In the genomic region with DNA sequence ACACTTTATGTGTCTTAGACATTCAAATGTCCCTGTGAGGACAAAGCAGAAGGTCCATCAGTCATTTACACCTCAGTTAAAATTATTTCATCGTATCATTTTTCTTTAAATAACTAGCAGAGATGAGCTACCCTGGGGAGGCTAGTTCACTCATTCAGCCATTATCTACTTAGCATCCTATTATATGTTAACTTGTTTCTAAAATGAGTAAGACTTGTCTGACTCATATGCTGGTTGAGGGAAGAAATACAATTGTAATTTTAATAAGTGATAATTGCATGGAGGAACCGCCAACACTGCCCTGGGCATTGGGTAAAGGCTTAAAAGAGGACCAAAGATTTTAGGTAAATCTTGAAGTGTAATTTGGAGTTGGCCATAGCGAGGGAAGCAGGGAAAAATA, we compare ENCODE assay signal across 23 cellular contexts. TPM values are rescaled to one million over a fixed set of nuclear protein-coding genes. Genes with fewer than 3 reads are reported as not detected.
DNase-seq lines count a peak whose midpoint lies in the region; ATAC-seq, FAIRE-seq and TF ChIP-seq lines count a peak whose summit lies in the region.
"Had no signal": no experiment of that assay in that cellular context is flagged by ENCODE, and none has a peak within 500 bp of the region (broad histone marks: within the 10 kb centered on the region; RNA-seq: fewer than 3 reads in every experiment).

No MANE protein-coding gene starts in this region.

- H3K27me3 Mint-ChIP-seq in endodermal cell (ENCODE audit: insufficient read depth): peaks cover 25% of the 10 kb centered on the region

- no peaks in the 10 kb centered on the region for H3K9me3 ChIP-seq in GM12878 (replicated peaks; ENCODE audit: control insufficient read depth, insufficient read depth, low read length)
- no peaks in the 10 kb centered on the region for H3K9me3 ChIP-seq in endodermal cell (ENCODE audit: control insufficient read depth, low read length)
- H3K9me3 ChIP-seq: psoas muscle, SJCRH30 had no signal

- SMC1A ChIA-PET in GM12878 (lab: Charles Lee; ENCODE audit: uncharacterized antibody, unreplicated experiment): no interaction called here

- in situ Hi-C loops in GM12878 (cut with MboI): no loop called here

- H3K36me3 ChIP-seq in ACC112 (ENCODE audit: insufficient read depth, low read length) (no peaks in the 10 kb centered on the region), GM12878 (ENCODE audit: control insufficient read depth in 2 of 2, insufficient read depth in 2 of 2, low read length in 1 of 2) (no peaks in the 10 kb centered on the region), endodermal cell (ENCODE audit: control insufficient read depth, insufficient read depth, low read length) (no peaks in the 10 kb centered on the region)
- H3K36me3 ChIP-seq: cardiac muscle cell, SJCRH30 had no signal

- H3K9ac ChIP-seq in GM12878 (ENCODE audit: control insufficient read depth, insufficient read depth, low read length): no peak overlapping the region
- no peak overlapping the region for H3K9ac ChIP-seq in endodermal cell (ENCODE audit: extremely low read depth, low read length, poor library complexity, severe bottlenecking)

- TF ChIP-seq CTCF in GM12878 (IDR thresholded peaks at IDR 0.05 in 2 of 3, conservative IDR thresholded peaks at IDR 0.05 in 1 of 3; ENCODE audit: control insufficient read depth in 2 of 3, extremely low read depth in 1 of 3, insufficient read depth in 1 of 3, low read depth in 3 of 3, low read length in 3 of 3): no peak
- TF ChIP-seq CTCF in endodermal cell (conservative IDR thresholded peaks at IDR 0.05): no peak

- no peaks in the 10 kb centered on the region for H3K27me3 ChIP-seq in ACC112 (ENCODE audit: insufficient read depth, low read length)
- no peaks in the 10 kb centered on the region; a peak in 1 of 4 replicates for H3K27me3 ChIP-seq in GM12878 (replicated peaks in 1 of 2; ENCODE audit: control insufficient read depth in 2 of 2, insufficient read depth in 2 of 2, low read length in 1 of 2)
- no peaks in the 10 kb centered on the region for H3K27me3 ChIP-seq in endodermal cell (ENCODE audit: control insufficient read depth, insufficient read depth, low read length, poor library complexity, severe bottlenecking)
- H3K27me3 ChIP-seq: cardiac muscle cell, SJCRH30 had no signal

- no peak overlapping the region for H3K27ac Mint-ChIP-seq in endodermal cell
- H3K27ac Mint-ChIP-seq: activated naive CD8-positive, alpha-beta T cell; naive thymus-derived CD8-positive, alpha-beta T cell had no signal

- TF ChIP-seq EP300 in GM12878 (IDR thresholded peaks at IDR 0.05; ENCODE audit: borderline replicate concordance in 1 of 2, control insufficient read depth in 1 of 2, low read depth in 2 of 2, low read length in 2 of 2): no peak

- no peaks in the 10 kb centered on the region for H3K36me3 Mint-ChIP-seq in endodermal cell (ENCODE audit: low read depth)
- H3K36me3 Mint-ChIP-seq: activated naive CD8-positive, alpha-beta T cell; naive thymus-derived CD8-positive, alpha-beta T cell had no signal

- peak; percentile 70 for ATAC-seq in GM18520 (IDR thresholded peaks at IDR 0.05; ENCODE audit: unreplicated experiment)
- ATAC-seq in HG03378 (IDR thresholded peaks at IDR 0.05; ENCODE audit: unreplicated experiment): peak; percentile 74
- ATAC-seq in GM12878: peak; percentile 59
- ATAC-seq in GM18868 (IDR thresholded peaks at IDR 0.05; ENCODE audit: unreplicated experiment): no peak
- ATAC-seq: naive thymus-derived CD8-positive, alpha-beta T cell; psoas muscle had no signal

- intact Hi-C loops in GM12878 (cut with micrococcal nuclease; ENCODE audit: unreplicated experiment): no loop called here

- RAD21 ChIA-PET in GM12878 (lab: Charles Lee; ENCODE audit: unreplicated experiment): no interaction called here

- CTCF ChIA-PET in GM12878 (lab: Yijun Ruan, JAX): no interaction called here

- H3K4me3 Mint-ChIP-seq in endodermal cell: no peak overlapping the region
- H3K4me3 Mint-ChIP-seq: activated naive CD8-positive, alpha-beta T cell; naive thymus-derived CD8-positive, alpha-beta T cell had no signal

- no peak for FAIRE-seq in GM12878 (lab: Jason Lieb, UNC)
- FAIRE-seq: H1 had no signal

- no peaks in the 10 kb centered on the region for H3K9me3 Mint-ChIP-seq in endodermal cell
- H3K9me3 Mint-ChIP-seq: naive thymus-derived CD8-positive, alpha-beta T cell had no signal

- H3K4me3 ChIP-seq in ACC112 (ENCODE audit: low read depth, low read length): no peak overlapping the region
- H3K4me3 ChIP-seq in GM12878: no peak overlapping the region
- no peak overlapping the region for H3K4me3 ChIP-seq in endodermal cell (ENCODE audit: low read length)
- H3K4me3 ChIP-seq: cardiac muscle cell, lung, psoas muscle, SJCRH30 had no signal

- no peak overlapping the region for H3K27ac ChIP-seq in ACC112 (ENCODE audit: low read depth, low read length)
- H3K27ac ChIP-seq in GM12878 (ENCODE audit: control insufficient read depth, insufficient read depth): no peak overlapping the region
- H3K27ac ChIP-seq in endodermal cell (ENCODE audit: low read depth, low read length): no peak overlapping the region
- H3K27ac ChIP-seq: cardiac muscle cell, HL-60, psoas muscle, SJCRH30 had no signal

- no peak for TF ChIP-seq POLR2A in GM12878 (IDR thresholded peaks at IDR 0.05; ENCODE audit: low read depth, low read length)

- no TSS peak for BruUV-seq in GM12878 (replicated peaks; lab: Mats Ljungman, UMichigan)

- H2AFZ ChIP-seq in ACC112 (ENCODE audit: low read length, unreplicated experiment) (peak overlapping the region; percentile 7), GM12878 (ENCODE audit: control insufficient read depth, low read depth, low read length) (no peak overlapping the region)

- TF ChIP-seq RAD21 in GM12878 (IDR thresholded peaks at IDR 0.05; ENCODE audit: insufficient read depth, low read depth, low read length): no peak

- WGBS in GM12878 (ENCODE audit: insufficient coverage, insufficient replicate concordance, low lambda C conversion rate, missing lambda C conversion rate): 9% methylated on average over 3 of the region's 3 CpGs
- 94 to 98% methylated on average over 3 of the region's 3 CpGs for WGBS in endodermal cell (ENCODE audit: insufficient coverage in 1 of 2, insufficient read length in 1 of 2), 2 experiments

- POLR2A ChIA-PET in GM12878 (lab: Charles Lee): no interaction called here

- peaks cover 8% of the 10 kb centered on the region for H3K4me1 ChIP-seq in ACC112 (ENCODE audit: control insufficient read depth, insufficient read depth, low read length, unreplicated experiment)
- no peaks in the 10 kb centered on the region for H3K4me1 ChIP-seq in GM12878 (ENCODE audit: control insufficient read depth, insufficient read depth, low read length)
- H3K4me1 ChIP-seq in endodermal cell (ENCODE audit: control insufficient read depth, insufficient read depth, low read length): no peaks in the 10 kb centered on the region
- H3K4me1 ChIP-seq: psoas muscle, SJCRH30 had no signal

- no peak for DNase-seq in GM12878 (ENCODE audit: low read depth, low spot score)
- no peak for DNase-seq in stimulated activated CD4-positive, alpha-beta T cell treated with anti-CD3 and anti-CD28 coated beads, Interleukin-4, amount 100 ng/mL, for 24 hours
- DNase-seq in endodermal cell: no peak
- no peak for DNase-seq in GOT3 (lab: John Stamatoyannopoulos, UW)
- DNase-seq: activated CD4-positive, alpha-beta T cell treated with anti-CD3 and anti-CD28 coated beads for 48 hours; activated T-cell treated with anti-CD3 and anti-CD28 coated beads for 4 hours; COR-L47; effector CD8-positive, alpha-beta T cell; foreskin melanocyte; KG1; naive thymus-derived CD8-positive, alpha-beta T cell; psoas muscle; SJCRH30; stimulated activated CD4-positive, alpha-beta T cell treated with anti-CD3 and anti-CD28 coated beads, Interleukin-12 subunit alpha, Interleukin-12 subunit beta, amount 100 ng/mL, for 4 hours had no signal

- H4K20me1 ChIP-seq in GM12878 (ENCODE audit: control insufficient read depth, insufficient read depth): no peaks in the 10 kb centered on the region

- H3K79me2 ChIP-seq in ACC112 (ENCODE audit: control insufficient read depth, insufficient read depth, low read length, unreplicated experiment) (no peaks in the 10 kb centered on the region), GM12878 (ENCODE audit: control insufficient read depth, insufficient read depth, low read length) (no peaks in the 10 kb centered on the region)

- H3K4me1 Mint-ChIP-seq in endodermal cell: peaks cover 5% of the 10 kb centered on the region

- no peak overlapping the region for H3K4me2 ChIP-seq in GM12878 (ENCODE audit: control insufficient read depth, insufficient read depth)

TF ChIP-seq in GM12878, 131 proteins besides CTCF, POLR2A, EP300 and RAD21:
- TF ChIP-seq ZNF384 (IDR thresholded peaks at IDR 0.05; ENCODE audit: borderline replicate concordance, low read depth, low read length): no peak
- TF ChIP-seq CHD2 (IDR thresholded peaks at IDR 0.05; ENCODE audit: borderline replicate concordance, low read depth, low read length): no peak
- TF ChIP-seq ATF7 (IDR thresholded peaks at IDR 0.05; ENCODE audit: low read depth): no peak
- no peak for TF ChIP-seq ESRRA (IDR thresholded peaks at IDR 0.05; ENCODE audit: low read length)

RNA-seq across cellular contexts. Expression of a gene that starts 12.4 kb away (rescaled TPM):
- 4.9 and 5.0 TPM in 2 replicates for total RNA-seq in GM12878 (2013; cell fraction: nucleolus; rRNA removed)
- 0.44 and 0.62 TPM in 2 replicates for total RNA-seq in GM12878 (2014; rRNA removed)
- total RNA-seq in GM12878 (2014; rRNA removed; fragmentation: Illumina TruSeq; extraction: Trizol): 1.0 and 1.4 TPM in 2 replicates
- 0.85 and 1.0 TPM in 2 replicates for total RNA-seq in GM12878 (2021)
- polyA plus RNA-seq in GM12878 (2011; ENCODE audit: low read depth): 0.12 TPM
- polyA plus RNA-seq in GM12878 (2011; rRNA removed): 1.4 and 1.9 TPM in 2 replicates
- 1.7 and 1.9 TPM in 2 replicates for polyA plus RNA-seq in GM12878 (2011; cell fraction: cytosol; rRNA removed)
- polyA plus RNA-seq in GM12878 (2011; cell fraction: nucleus; rRNA removed): 1.7 and 2.1 TPM in 2 replicates
- polyA plus RNA-seq in GM12878 (2012): 0.13 and 0.28 TPM in 2 replicates
- polyA plus RNA-seq in GM12878 (2014; fragmentation: Illumina TruSeq; extraction: Trizol): 0.54 and 1.5 TPM in 2 replicates
- polyA plus RNA-seq in GM12878 (2014; fragmentation: Nextera tagmentation; extraction: Ambion mirVana): under 1 TPM; 0.24 to 0.40 TPM
- 0.56 and 0.95 TPM in 2 replicates for polyA plus RNA-seq in GM12878 (2014; rRNA removed)
- under 1 TPM; 0.23 to 0.50 TPM for polyA plus RNA-seq in GM12878 (2016; fragmentation: Nextera tagmentation; extraction: Ambion mirVana)
- 6.4 and 6.9 TPM in 2 replicates for polyA minus RNA-seq in GM12878 (2011; rRNA and poly(A)+ RNA removed)
- 1.4 and 3.5 TPM in 2 replicates for polyA minus RNA-seq in GM12878 (2011; cell fraction: cytosol; rRNA and poly(A)+ RNA removed)
- polyA minus RNA-seq in GM12878 (2011; cell fraction: nucleus; rRNA and poly(A)+ RNA removed): 11.1 and 15.6 TPM in 2 replicates
- 10 to 100 TPM; 46.4 to 57.6 TPM for total RNA-seq in endodermal cell
- 31.9 TPM for polyA plus RNA-seq in endodermal cell (2013, experiment 1 of 2)
- 29.8 TPM for polyA plus RNA-seq in endodermal cell (2013, experiment 2 of 2)

Comparison
In these comparisons a context has a peak if more than half of its experiments do, and no peak if none do; other contexts are left out.
1. RNA of a gene that starts 12.4 kb away (total RNA-seq): 46.4 to 57.6 TPM in endodermal cell; 0.44 to 5.0 TPM in GM12878; every median in the first group is over 4 times any median in the second.